Comparison of ENCODE assay signal across 17 cellular contexts in the genomic region with DNA sequence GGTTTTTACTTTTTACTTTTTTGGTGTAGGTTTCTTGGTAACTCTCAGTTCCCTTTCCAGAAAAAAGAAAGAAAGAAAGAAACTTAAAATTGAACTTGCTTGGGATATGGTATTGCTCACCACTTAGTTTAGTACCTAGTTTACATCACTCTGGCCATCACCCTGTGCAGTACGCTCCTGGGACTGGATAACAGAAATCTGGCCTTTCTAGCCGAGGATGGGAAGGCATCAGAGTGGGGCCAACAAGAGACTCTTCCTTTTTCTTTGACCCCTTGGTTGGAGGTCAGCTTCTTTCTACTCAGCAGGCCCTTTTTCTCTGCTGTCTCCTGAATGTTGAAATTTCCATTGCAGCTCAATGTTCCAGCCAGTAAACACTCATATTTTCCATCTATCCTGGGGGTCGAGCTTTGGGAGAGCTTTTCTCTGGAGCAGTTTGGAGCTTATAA.
DNase-seq lines count a peak whose midpoint lies in the region; ATAC-seq, FAIRE-seq and TF ChIP-seq lines count a peak whose summit lies in the region.
"Had no signal": no experiment of that assay in that cellular context is flagged by ENCODE, and none has a peak within 500 bp of the region (broad histone marks: within the 10 kb centered on the region; RNA-seq: fewer than 3 reads in every experiment).

No MANE protein-coding gene starts in this region.

- no peaks in the 10 kb centered on the region for H3K9me2 ChIP-seq in hepatocyte (replicated peaks; ENCODE audit: insufficient read depth)

- H4K20me1 ChIP-seq in hepatocyte (ENCODE audit: insufficient read depth, poor library complexity, severe bottlenecking): no peaks in the 10 kb centered on the region

- 64% methylated on average over 3 of the region's 3 CpGs for WGBS in hepatocyte (ENCODE audit: low lambda C conversion rate, missing lambda C conversion rate)

- no peak for TF ChIP-seq POLR2A in GM12891 (IDR thresholded peaks at IDR 0.05; ENCODE audit: low read depth, low read length)

- peak overlapping the region; percentile 37 for H3K4me2 ChIP-seq in hepatocyte

- FAIRE-seq in GM12891 (lab: Jason Lieb, UNC) (peak; percentile 20), RCC 7860 (lab: Jason Lieb, UNC) (no peak)

- no peak for ATAC-seq in GM21360 (IDR thresholded peaks at IDR 0.05; ENCODE audit: unreplicated experiment)

- peaks cover 50% of the 10 kb centered on the region for H3K4me1 ChIP-seq in hepatocyte (ENCODE audit: insufficient read depth)

- H2AFZ ChIP-seq in hepatocyte: no peak overlapping the region

- no peak overlapping the region for H3K4me3 ChIP-seq in hepatocyte
- H3K4me3 ChIP-seq in skeletal muscle cell (ENCODE audit: low read depth, low read length): no peak overlapping the region
- H3K4me3 ChIP-seq: dorsolateral prefrontal cortex had no signal

- H3K9me3 ChIP-seq in hepatocyte (ENCODE audit: low read depth): no peaks in the 10 kb centered on the region

- H3K79me2 ChIP-seq in hepatocyte: no peaks in the 10 kb centered on the region

- H3K27me3 ChIP-seq in hepatocyte: no peaks in the 10 kb centered on the region
- H3K27me3 ChIP-seq: dorsolateral prefrontal cortex had no signal

- H3K36me3 ChIP-seq in hepatocyte (replicated peaks; ENCODE audit: insufficient read depth, low read depth): no peaks in the 10 kb centered on the region

- DNase-seq in GM12891 (ENCODE audit: insufficient read length, low spot score): no peak
- DNase-seq in astrocyte of the hippocampus (ENCODE audit: low read depth, low spot score): peak; percentile 45
- DNase-seq in hepatocyte (ENCODE audit: low spot score): peak; percentile 34
- DNase-seq in skeletal muscle cell (ENCODE audit: low read depth): peak; percentile 80
- no peak for DNase-seq in activated gamma-delta T cell treated with Interleukin-2 at 50 U/mL for 16 hours
- no peak for DNase-seq in RCC 7860 (ENCODE audit: low spot score)
- no peak for DNase-seq in central memory CD4-positive, alpha-beta T cell
- DNase-seq: activated CD4-positive, alpha-beta T cell treated with anti-CD3 and anti-CD28 coated beads for 48 hours; AML-193; dorsolateral prefrontal cortex; KBM-7; naive B cell; NCI-H2107; stimulated activated CD4-positive, alpha-beta T cell treated with anti-CD3 and anti-CD28 coated beads, Interleukin-2, amount 100 ng/mL, for 24 hours; substantia nigra; T-helper 1 cell had no signal

- peak overlapping the region; percentile 93 for H3K27ac ChIP-seq in hepatocyte

- no peak for TF ChIP-seq CTCF in hepatocyte (IDR thresholded peaks at IDR 0.05; ENCODE audit: poor library complexity)

TF ChIP-seq in GM12891, 5 proteins besides CTCF, POLR2A, EP300 and RAD21:
- TF ChIP-seq POLR2AphosphoS5 (IDR thresholded peaks at IDR 0.05; ENCODE audit: low read depth, low read length): no peak
- no peak for TF ChIP-seq PAX5 (IDR thresholded peaks at IDR 0.05; ENCODE audit: insufficient read depth, low read length, severe bottlenecking)
- TF ChIP-seq SPI1 (IDR thresholded peaks at IDR 0.05; ENCODE audit: low read depth, low read length): peak; percentile 79

Comparison
In these comparisons a context has a peak if more than half of its experiments do, and no peak if none do; other contexts are left out.
1. DNase-seq: peak in astrocyte of the hippocampus (single experiment), hepatocyte (single experiment) and skeletal muscle cell (single experiment); none in GM12891 (single experiment), activated gamma-delta T cell treated with Interleukin-2 at 50 U/mL for 16 hours (single experiment), RCC 7860 (single experiment) and central memory CD4-positive, alpha-beta T cell (single experiment).